In the genomic region with DNA sequence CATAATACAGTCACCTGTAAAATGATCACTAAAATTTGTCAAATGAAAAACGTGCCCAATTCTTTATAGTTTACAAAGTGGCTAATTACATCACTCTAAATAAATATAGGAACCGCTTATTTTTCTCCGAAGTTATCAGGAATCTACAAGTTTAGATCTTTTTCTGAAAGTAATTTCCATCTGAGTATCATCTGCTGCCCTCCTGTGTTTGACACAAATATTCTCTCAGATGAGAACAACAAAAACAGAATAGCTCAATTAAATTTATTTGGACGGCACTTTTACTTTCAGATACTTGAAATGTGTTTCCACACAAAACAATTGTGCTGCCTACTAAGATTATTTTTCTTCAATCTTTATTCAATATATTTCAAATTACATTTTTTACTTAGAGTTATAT, we compare ENCODE assay signal across 24 cellular contexts. TPM values are rescaled to one million over a fixed set of nuclear protein-coding genes. Genes with fewer than 3 reads are reported as not detected.
DNase-seq lines count a peak whose midpoint lies in the region; FAIRE-seq and TF ChIP-seq lines count a peak whose summit lies in the region.
"Had no signal": no experiment of that assay in that cellular context is flagged by ENCODE, and none has a peak within 500 bp of the region (broad histone marks: within the 10 kb centered on the region; RNA-seq: fewer than 3 reads in every experiment).

No MANE protein-coding gene starts in this region.

- H3K4me3 ChIP-seq in foreskin fibroblast (ENCODE audit: low read depth in 1 of 2, low read length in 2 of 2) = no peak overlapping the region
- H3K4me3 ChIP-seq in esophagus muscularis mucosa = no peak overlapping the region
- H3K4me3 ChIP-seq: esophagus squamous epithelium, testis, uterus had no signal

- peaks cover 15 to 23% (median 17%) of the 10 kb centered on the region in 4 donors for H3K4me1 ChIP-seq in esophagus muscularis mucosa
- H3K4me1 ChIP-seq: uterus had no signal

- H3K9me3 ChIP-seq in esophagus muscularis mucosa = no peaks in the 10 kb centered on the region
- H3K9me3 ChIP-seq: esophagus squamous epithelium, testis, uterus had no signal

- 76% methylated on average over 4 of the region's 4 CpGs for WGBS in esophagus muscularis mucosa

- H3K27me3 ChIP-seq in esophagus muscularis mucosa = no peaks in the 10 kb centered on the region
- H3K27me3 ChIP-seq: esophagus squamous epithelium, testis, uterus had no signal

- in situ Hi-C loops in GM13977 (cut with MboI; ENCODE audit: low pct_unique_long_range_greater_than_20kb, low sequenced_read_pairs, unreplicated experiment) = loop anchor here (10.0 kb wide), 2 partner anchors 124 to 146 kb away; no protein-coding TSS in a partner anchor

- TF ChIP-seq POLR2A in esophagus muscularis mucosa (IDR thresholded peaks at IDR 0.05; ENCODE audit: low read depth) = no peak

- H3K36me3 ChIP-seq in esophagus muscularis mucosa = peaks cover 0 to 15% (median 2%) of the 10 kb centered on the region in 4 donors
- H3K36me3 ChIP-seq: uterus had no signal

- TF ChIP-seq CTCF in GM13977 (IDR thresholded peaks at IDR 0.05; ENCODE audit: extremely low read depth, insufficient read depth, missing control alignments) (peak; percentile 43), foreskin fibroblast (IDR thresholded peaks at IDR 0.05; ENCODE audit: low read depth, low read length) (peak; percentile 5), esophagus muscularis mucosa (IDR thresholded peaks at IDR 0.05) (no peak)

- FAIRE-seq in TTC549 (lab: Jason Lieb, UNC) = peak; percentile 19

- H3K27ac ChIP-seq in esophagus muscularis mucosa (replicated peaks in 1 of 4) = no peak overlapping the region
- H3K27ac ChIP-seq: esophagus squamous epithelium, testis, uterus had no signal

- intact Hi-C loops in esophagus muscularis mucosa (cut with DNase I) = no loop called here

- DNase-seq in GM03348 (ENCODE audit: low spot score) (peak; percentile 7), GM13977 (ENCODE audit: low spot score) (no peak), foreskin fibroblast (peak in 1 of 2 donors; percentile 24), esophagus muscularis mucosa (ENCODE audit: extremely low spot score) (no peak), NCI-H2171 treated with DMSO at 0.1 percent for 48 hours (lab: John Stamatoyannopoulos, UW) (no peak), LoVo (ENCODE audit: low spot score) (no peak)
- DNase-seq: activated CD4-positive, alpha-beta memory T cell treated with anti-CD3 and anti-CD28 coated beads for 36 hours; activated CD4-positive, CD25-positive, alpha-beta regulatory T cell treated with anti-CD3 and anti-CD28 coated beads, Interleukin-2, amount 50 U/mL, for 72 hours; activated T-cell treated with anti-CD3 and anti-CD28 coated beads for 4 hours; aorta; CD4-positive, alpha-beta T cell; cortex of kidney; effector memory CD8-positive, alpha-beta T cell; esophagus squamous epithelium; H9; islet precursor cell; naive thymus-derived CD8-positive, alpha-beta T cell; NCI-H1417; NCI-H2081 treated with DMSO at 0.1 percent for 48 hours; NCI-H446 treated with DMSO at 0.1 percent for 48 hours; NCI-H82; testis; uterus had no signal

- no peak for TF ChIP-seq EP300 in esophagus muscularis mucosa (IDR thresholded peaks at IDR 0.05)

RNA-seq across cellular contexts. Expression of a gene that starts 5.0 kb away (rescaled TPM):
- 100 to 1,000 TPM in 2 of 4 donors, 10 to 100 TPM in 2; 79.2 to 134 (median 99.6) TPM for total RNA-seq in esophagus muscularis mucosa

RNA-seq across cellular contexts. Expression of a gene that starts 59.9 kb away (rescaled TPM):
- total RNA-seq in esophagus muscularis mucosa = 10 to 100 TPM in 1 of 4 donors, 1 to 10 TPM in 3; 3.3 to 14.1 (median 7.1) TPM

Comparison
In these comparisons a context has a peak if more than half of its experiments do, and no peak if none do; other contexts are left out.
1. CTCF ChIP-seq: peak in GM13977 (single experiment) and foreskin fibroblast (single experiment); none in esophagus muscularis mucosa (0 of 3).